Comparison of ENCODE assay signal across 17 cellular contexts in genomic region chr2:120710256-120710655, GRCh38. TPM values are rescaled to one million over a fixed set of nuclear protein-coding genes. Genes with fewer than 3 reads are reported as not detected.
DNase-seq lines count a peak whose midpoint lies in the region; ATAC-seq, FAIRE-seq and TF ChIP-seq lines count a peak whose summit lies in the region.
"Had no signal": no experiment of that assay in that cellular context is flagged by ENCODE, and none has a peak within 500 bp of the region (broad histone marks: within the 10 kb centered on the region; RNA-seq: fewer than 3 reads in every experiment).

No MANE protein-coding gene starts in this region.

- H3K9ac ChIP-seq in HUES48 (ENCODE audit: low read depth, low read length) (peak overlapping the region; percentile 28; the same call in 1 of the 2 replicates), keratinocyte (ENCODE audit: control insufficient read depth, extremely low read depth, insufficient read depth, low read length) (no peak overlapping the region)

- ATAC-seq in Right ventricle myocardium inferior (no peak), HG03439 (IDR thresholded peaks at IDR 0.05; ENCODE audit: unreplicated experiment) (no peak)

- H3K9me3 ChIP-seq in HUES48 (ENCODE audit: control insufficient read depth, insufficient read depth, low read length) (no peaks in the 10 kb centered on the region), keratinocyte (ENCODE audit: control insufficient read depth, low read depth, low read length) (no peaks in the 10 kb centered on the region)
- H3K9me3 ChIP-seq: stomach had no signal

- CTCF ChIA-PET in AG04449 (lab: Yijun Ruan, JAX) = interaction anchor here (0.9 to 8.6 kb wide), 7 partner anchors 13 to 378 kb away, joined by 3 to 69 read pairs (median 6); no protein-coding TSS in a partner anchor

- dilution Hi-C loops in keratinocyte (cut with MboI; ENCODE audit: extremely low pct_ligation_motif_present, low sequenced_read_pairs) = no loop called here

- H4K20me1 ChIP-seq in keratinocyte (ENCODE audit: control insufficient read depth, extremely low read depth, insufficient read depth, low read length) = no peaks in the 10 kb centered on the region

- POLR2A ChIA-PET in AG04449 (lab: Yijun Ruan, JAX) = interaction anchor here (1.0 kb wide), 3 partner anchors 26 to 365 kb away, joined by 3 to 6 read pairs (median 5); no protein-coding TSS in a partner anchor

- TF ChIP-seq CTCF in AG04449 (IDR thresholded peaks at IDR 0.05; ENCODE audit: insufficient read depth, low read length, missing control alignments) = no peak
- TF ChIP-seq CTCF in choroid plexus epithelial cell (conservative IDR thresholded peaks at IDR 0.05; ENCODE audit: low read depth, low read length) = no peak
- TF ChIP-seq CTCF in keratinocyte (optimal IDR thresholded peaks at IDR 0.05 in 1 of 3, IDR thresholded peaks at IDR 0.05 in 1 of 3, conservative IDR thresholded peaks at IDR 0.05 in 1 of 3; ENCODE audit: extremely low read depth in 1 of 3, insufficient read depth in 2 of 3, low read length in 3 of 3) = no peak

- no peak overlapping the region for H3K4me2 ChIP-seq in keratinocyte (ENCODE audit: control insufficient read depth, extremely low read depth, insufficient read depth, low read depth, low read length)

- no peaks in the 10 kb centered on the region for H3K36me3 ChIP-seq in HUES48 (ENCODE audit: control insufficient read depth, insufficient read depth, low read length)
- no peaks in the 10 kb centered on the region for H3K36me3 ChIP-seq in keratinocyte (ENCODE audit: control insufficient read depth in 2 of 2, extremely low read depth in 1 of 2, insufficient read depth in 2 of 2, low read length in 2 of 2)
- H3K36me3 ChIP-seq: stomach had no signal

- no peak overlapping the region for H2AFZ ChIP-seq in keratinocyte (ENCODE audit: control insufficient read depth, low read length)

- H3K4me3 ChIP-seq in AG04449 (ENCODE audit: low read depth, low read length) (peak overlapping the region; percentile 29), HUES48 (ENCODE audit: low read depth, low read length) (peak overlapping the region; percentile 14), choroid plexus epithelial cell (ENCODE audit: low read depth, low read length) (no peak overlapping the region), keratinocyte (ENCODE audit: control insufficient read depth in 2 of 3, extremely low read depth in 1 of 3, insufficient read depth in 2 of 3, low read depth in 1 of 3, low read length in 3 of 3) (no peak overlapping the region)
- H3K4me3 ChIP-seq: stomach had no signal

- no peaks in the 10 kb centered on the region for H3K79me2 ChIP-seq in keratinocyte (ENCODE audit: control insufficient read depth, insufficient read depth, low read length)

- no peaks in the 10 kb centered on the region for H3K9me1 ChIP-seq in keratinocyte (ENCODE audit: control insufficient read depth, extremely low read depth, insufficient read depth, low read length)

- FAIRE-seq in keratinocyte (lab: Jason Lieb, UNC) = peak; percentile 78
- FAIRE-seq: A204.1, bronchial epithelial cell had no signal

- H3K4me1 ChIP-seq in HUES48 (ENCODE audit: control insufficient read depth, insufficient read depth, low read length) = peaks cover 37% of the 10 kb centered on the region
- peaks cover 15% of the 10 kb centered on the region for H3K4me1 ChIP-seq in keratinocyte (ENCODE audit: control insufficient read depth, extremely low read depth, insufficient read depth, low read length)
- H3K4me1 ChIP-seq: stomach had no signal

- intact Hi-C loops in Right ventricle myocardium inferior (cut with DNase I) = no loop called here

- H3K27me3 ChIP-seq in HUES48 (ENCODE audit: control insufficient read depth, insufficient read depth, low read length) = peaks cover 55% of the 10 kb centered on the region
- no peaks in the 10 kb centered on the region for H3K27me3 ChIP-seq in keratinocyte (ENCODE audit: control insufficient read depth, extremely low read depth, insufficient read depth, low read length)

- peak; percentile 52 for DNase-seq in AG04449 (ENCODE audit: low read depth, low spot score)
- peak; percentile 28 for DNase-seq in choroid plexus epithelial cell (ENCODE audit: low read depth)
- no peak for DNase-seq in keratinocyte (ENCODE audit: low read depth, low spot score)
- no peak for DNase-seq in activated CD4-positive, CD25-positive, alpha-beta regulatory T cell treated with anti-CD3 and anti-CD28 coated beads, Interleukin-2, amount 50 U/mL, for 72 hours
- DNase-seq in stimulated activated CD4-positive, alpha-beta T cell treated with anti-CD3 and anti-CD28 coated beads, Interleukin-2, amount 100 ng/mL, for 24 hours = no peak
- DNase-seq in Right ventricle myocardium inferior (ENCODE audit: missing footprints) = no peak
- DNase-seq: activated CD4-positive, alpha-beta T cell treated with anti-CD3 and anti-CD28 coated beads, Interleukin-2, amount 10 ng/mL, durations not matched to agents 24 days and 14 days; activated naive CD4-positive, alpha-beta T cell treated with anti-CD3 and anti-CD28 coated beads, Interleukin-2, amount 50 U/mL, for 16 hours; CD4-positive, alpha-beta memory T cell; DMS79 treated with DMSO at 0.1 percent for 48 hours; NCI-H1694; nephron progenitor cell; stomach had no signal

- H3K27ac ChIP-seq in HUES48 (ENCODE audit: low read depth, low read length) = peak overlapping the region; percentile 90
- no peak overlapping the region for H3K27ac ChIP-seq in keratinocyte (ENCODE audit: control insufficient read depth, insufficient read depth, low read length)
- H3K27ac ChIP-seq: stomach had no signal

RNA-seq across cellular contexts. Expression of gene GLI2, which starts 25.4 kb away (rescaled TPM):
- polyA plus RNA-seq in keratinocyte = 0.04 to 0.06 TPM (median 0.05 TPM) in 3 replicates
- polyA plus RNA-seq in keratinocyte (2011; ENCODE audit: low read depth) = not detected
- 0.02 and 0.04 TPM in 2 replicates for polyA plus RNA-seq in keratinocyte (2011; cell fraction: cytosol; rRNA removed)
- 0.25 and 0.39 TPM in 2 replicates for polyA plus RNA-seq in keratinocyte (2011; cell fraction: nucleus; rRNA removed)
- 0.10 TPM in 1 of 2 replicates, not detected in the other for polyA plus RNA-seq in keratinocyte (2012; ENCODE audit: low replicate concordance)
- polyA minus RNA-seq in keratinocyte = 0.07 to 0.67 TPM (median 0.16 TPM) in 3 replicates
- not detected for polyA minus RNA-seq in keratinocyte (2011; cell fraction: cytosol; rRNA and poly(A)+ RNA removed)
- polyA minus RNA-seq in keratinocyte (2011; cell fraction: nucleus; rRNA and poly(A)+ RNA removed) = 0.31 and 0.74 TPM in 2 replicates
- 2.2 TPM for total RNA-seq in Right ventricle myocardium inferior
- total RNA-seq: CD4-positive, alpha-beta memory T cell had no signal
- polyA plus RNA-seq: CD4-positive, alpha-beta memory T cell had no signal

Comparison
In these comparisons a context has a peak if more than half of its experiments do, and no peak if none do; other contexts are left out.
1. DNase-seq: peak in AG04449 (single experiment) and choroid plexus epithelial cell (single experiment); none in keratinocyte (single experiment), activated CD4-positive, CD25-positive, alpha-beta regulatory T cell treated with anti-CD3 and anti-CD28 coated beads, Interleukin-2, amount 50 U/mL, for 72 hours (single experiment), stimulated activated CD4-positive, alpha-beta T cell treated with anti-CD3 and anti-CD28 coated beads, Interleukin-2, amount 100 ng/mL, for 24 hours (0 of 2) and Right ventricle myocardium inferior (single experiment).
2. H3K4me3 ChIP-seq: peak in AG04449 (single experiment) and HUES48 (single experiment); none in choroid plexus epithelial cell (single experiment) and keratinocyte (0 of 3).